1 cellular context compared by ENCODE assay signal in genomic region chr3:193655827-193656433, GRCh38.
TF ChIP-seq lines count a peak whose summit lies in the region.

No MANE protein-coding gene starts in this region.

TF ChIP-seq in WTC11, 78 proteins besides CTCF, POLR2A, EP300 and RAD21:
- TF ChIP-seq TCF7 (CRISPR knock-in tag; IDR thresholded peaks at IDR 0.05; ENCODE audit: low read depth) (no peak), ZNF263 (CRISPR knock-in tag; IDR thresholded peaks at IDR 0.05; ENCODE audit: low read depth) (no peak), CREM (CRISPR knock-in tag; IDR thresholded peaks at IDR 0.05) (no peak), ZNF281 (CRISPR knock-in tag; IDR thresholded peaks at IDR 0.05) (no peak), SP1 (CRISPR knock-in tag; conservative IDR thresholded peaks at IDR 0.05) (no peak), E2F5 (CRISPR knock-in tag; IDR thresholded peaks at IDR 0.05) (no peak), ELF4 (CRISPR knock-in tag; IDR thresholded peaks at IDR 0.05; ENCODE audit: low read depth) (no peak), RORB (CRISPR knock-in tag; IDR thresholded peaks at IDR 0.05) (no peak)
- TF ChIP-seq, protein P1, sequence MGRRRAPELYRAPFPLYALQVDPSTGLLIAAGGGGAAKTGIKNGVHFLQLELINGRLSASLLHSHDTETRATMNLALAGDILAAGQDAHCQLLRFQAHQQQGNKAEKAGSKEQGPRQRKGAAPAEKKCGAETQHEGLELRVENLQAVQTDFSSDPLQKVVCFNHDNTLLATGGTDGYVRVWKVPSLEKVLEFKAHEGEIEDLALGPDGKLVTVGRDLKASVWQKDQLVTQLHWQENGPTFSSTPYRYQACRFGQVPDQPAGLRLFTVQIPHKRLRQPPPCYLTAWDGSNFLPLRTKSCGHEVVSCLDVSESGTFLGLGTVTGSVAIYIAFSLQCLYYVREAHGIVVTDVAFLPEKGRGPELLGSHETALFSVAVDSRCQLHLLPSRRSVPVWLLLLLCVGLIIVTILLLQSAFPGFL (CRISPR knock-in tag; IDR thresholded peaks at IDR 0.05; ENCODE audit: borderline replicate concordance) = no peak
